21 cellular contexts compared by ENCODE assay signal in genomic region chr3:123664771-123665170, GRCh38.
DNase-seq lines count a peak whose midpoint lies in the region; ATAC-seq, FAIRE-seq and TF ChIP-seq lines count a peak whose summit lies in the region.
"Had no signal": no experiment of that assay in that cellular context is flagged by ENCODE, and none has a peak within 500 bp of the region (broad histone marks: within the 10 kb centered on the region; RNA-seq: fewer than 3 reads in every experiment).

No MANE protein-coding gene starts in this region.

- H3K56ac ChIP-seq in IMR-90 (ENCODE audit: extremely low read depth, insufficient read depth, low read length) = no peak overlapping the region

- 0 out of 2 replicates have a peak, but pooled peaks cover 4% of the 10 kb centered on the region for H4K20me1 ChIP-seq in IMR-90 (ENCODE audit: insufficient read depth, low read length)
- H4K20me1 ChIP-seq in osteoblast (ENCODE audit: insufficient read depth, low read length) = no peaks in the 10 kb centered on the region

- POLR2A ChIA-PET in IMR-90 (lab: Charles Lee; ENCODE audit: unreplicated experiment) = no interaction called here

- TF ChIP-seq CTCF in IMR-90 (conservative IDR thresholded peaks at IDR 0.05; ENCODE audit: low read depth, low read length) = no peak
- TF ChIP-seq CTCF in osteoblast (IDR thresholded peaks at IDR 0.05; ENCODE audit: extremely low read depth, low read depth, low read length) = no peak
- TF ChIP-seq CTCF in transverse colon (IDR thresholded peaks at IDR 0.05) = no peak
- no peak for TF ChIP-seq CTCF in BE2C (IDR thresholded peaks at IDR 0.05; ENCODE audit: low read depth, low read length)

- no peak for TF ChIP-seq EP300 in transverse colon (IDR thresholded peaks at IDR 0.05; ENCODE audit: low read depth)

- H3K79me2 ChIP-seq in osteoblast (ENCODE audit: insufficient read depth, low read length) = no peaks in the 10 kb centered on the region

- CTCF ChIA-PET in IMR-90 (lab: Yijun Ruan, JAX) = no interaction called here

- H3K4me3 ChIP-seq in IMR-90 (ENCODE audit: insufficient read depth, low read depth, low read length) (no peak overlapping the region), osteoblast (ENCODE audit: insufficient read depth, low read length) (no peak overlapping the region), transverse colon (no peak overlapping the region), BE2C (ENCODE audit: low read depth, low read length) (no peak overlapping the region)
- H3K4me3 ChIP-seq: GM12878, GM23248, HAP-1 had no signal

- TF ChIP-seq POLR2A in IMR-90 (IDR thresholded peaks at IDR 0.05; ENCODE audit: low read depth, low read length) (no peak), transverse colon (IDR thresholded peaks at IDR 0.05) (no peak)

- H3K9me3 ChIP-seq in IMR-90 (ENCODE audit: control insufficient read depth, insufficient read depth, low read length) (no peaks in the 10 kb centered on the region), osteoblast (ENCODE audit: low read depth, low read length) (no peaks in the 10 kb centered on the region), transverse colon (no peaks in the 10 kb centered on the region), BE2C (no peaks in the 10 kb centered on the region)
- H3K9me3 ChIP-seq: HAP-1 had no signal

- intact Hi-C loops in IMR-90 (cut with micrococcal nuclease) = no loop called here
- intact Hi-C loops in transverse colon (cut with DNase I; ENCODE audit: low total_unique reads) = no loop called here

- H3K23ac ChIP-seq in IMR-90 (ENCODE audit: low read depth, low read length) = no peak overlapping the region

- TF ChIP-seq RAD21 in IMR-90 (IDR thresholded peaks at IDR 0.05; ENCODE audit: low read length) = no peak

- H3K9ac ChIP-seq in IMR-90 (ENCODE audit: low read depth, low read length) = no peak overlapping the region
- H3K9ac ChIP-seq: GM23248, KMS-11 had no signal

- no peak for ATAC-seq in IMR-90 (ENCODE audit: low read depth)
- ATAC-seq: GM12878, Panc1 had no signal

- peak; percentile 39 for DNase-seq in IMR-90
- peak; percentile 14 for DNase-seq in fibroblast of peridontal ligament (ENCODE audit: extremely low read depth)
- DNase-seq in osteoblast (ENCODE audit: insufficient read length, low spot score, missing footprints) = no peak
- no peak for DNase-seq in transverse colon
- no peak for DNase-seq in COLO668 (lab: John Stamatoyannopoulos, UW; ENCODE audit: unreplicated experiment)
- DNase-seq in HTR-8/SVneo (ENCODE audit: insufficient read length, low spot score) = no peak
- no peak for DNase-seq in BE2C
- DNase-seq: DMS 273 treated with DMSO at 0.1 percent for 48 hours, DND-41, GM23248, MV-4-11, NCI-H2029 treated with DMSO at 0.1 percent for 48 hours, NCI-H226, NCI-H524 treated with DMSO at 0.1 percent for 48 hours, NCI-H82, SIG-M5 had no signal

- no peak overlapping the region for H3K18ac ChIP-seq in IMR-90 (ENCODE audit: low read depth, low read length)

- no peak overlapping the region for H2AK5ac ChIP-seq in IMR-90 (ENCODE audit: low read depth, low read length)

- no peak overlapping the region for H2AK9ac ChIP-seq in IMR-90 (replicated peaks; ENCODE audit: low read depth, low read length, poor library complexity)

- H3K36me3 ChIP-seq in IMR-90 (ENCODE audit: control insufficient read depth, insufficient read depth, low read length) = peaks cover 67% of the 10 kb centered on the region
- peaks cover 72% of the 10 kb centered on the region for H3K36me3 ChIP-seq in osteoblast (ENCODE audit: insufficient read depth, low read length)
- H3K36me3 ChIP-seq in transverse colon = peaks cover 0 to 14% (median 3%) of the 10 kb centered on the region in 4 donors
- no peaks in the 10 kb centered on the region for H3K36me3 ChIP-seq in BE2C
- H3K36me3 ChIP-seq: HAP-1 had no signal

- H2AFZ ChIP-seq in IMR-90 (replicated peaks; ENCODE audit: low read length, poor library complexity) = no peak overlapping the region
- no peak overlapping the region for H2AFZ ChIP-seq in osteoblast (ENCODE audit: low read length)
- H2AFZ ChIP-seq: GM23248 had no signal

- H2BK15ac ChIP-seq in IMR-90 (ENCODE audit: low read depth, low read length) = no peak overlapping the region

- peaks cover 5 to 31% of the 10 kb centered on the region in 2 experiments; a peak in 3 of 4 replicates for H3K79me1 ChIP-seq in IMR-90 (ENCODE audit: low read depth in 1 of 2, low read length in 2 of 2)

- dilution Hi-C loops in IMR-90 (cut with HindIII; ENCODE audit: low sequenced_read_pairs, unreplicated experiment) = no loop called here

- no peak for FAIRE-seq in HTR-8/SVneo (lab: Jason Lieb, UNC)
- FAIRE-seq: GM12878 had no signal

- H2BK5ac ChIP-seq in IMR-90 (ENCODE audit: low read depth, low read length, poor library complexity, severe bottlenecking) = no peak overlapping the region

- no peak overlapping the region for H3K27ac ChIP-seq in IMR-90 (ENCODE audit: insufficient read depth, low read length)
- H3K27ac ChIP-seq in osteoblast (ENCODE audit: low read depth, low read length) = peak overlapping the region; percentile 0
- peak overlapping the region; percentile 76 to 90 (median 82) for H3K27ac ChIP-seq in transverse colon
- H3K27ac ChIP-seq: GM23248, HL-60, KMS-11 had no signal

- no peak overlapping the region for H4K5ac ChIP-seq in IMR-90 (ENCODE audit: low read depth, low read length)

- in situ Hi-C loops in IMR-90 (cut with MboI; ENCODE audit: low sequenced_read_pairs) = no loop called here
- in situ Hi-C loops in transverse colon (cut with MboI; ENCODE audit: low pct_ligation_motif_present in 1 of 4, low pct_unique_long_range_greater_than_20kb in 1 of 4, low sequenced_read_pairs in 3 of 4) = no loop called here

- no TSS peak for BruUV-seq in IMR-90 (replicated peaks; lab: Mats Ljungman, UMichigan)

- no peak overlapping the region for H4K91ac ChIP-seq in IMR-90 (ENCODE audit: insufficient read depth, low read depth, low read length)

- H3K27me3 ChIP-seq in IMR-90 (ENCODE audit: control insufficient read depth, insufficient read depth, low read length) (no peaks in the 10 kb centered on the region), osteoblast (ENCODE audit: insufficient read depth, low read length) (no peaks in the 10 kb centered on the region), transverse colon (no peaks in the 10 kb centered on the region), BE2C (no peaks in the 10 kb centered on the region)

- H3K4me2 ChIP-seq in IMR-90 (ENCODE audit: low read depth, low read length) (no peak overlapping the region), osteoblast (ENCODE audit: insufficient read depth, low read length) (no peak overlapping the region)
- H3K4me2 ChIP-seq: KMS-11 had no signal

- no peak overlapping the region for H4K8ac ChIP-seq in IMR-90 (ENCODE audit: low read depth in 2 of 2, low read length in 2 of 2)

- H3K4ac ChIP-seq in IMR-90 (ENCODE audit: low read depth, low read length) = no peak overlapping the region

- no peak overlapping the region for H2BK120ac ChIP-seq in IMR-90 (ENCODE audit: low read depth, low read length)

- no peak overlapping the region for H2BK20ac ChIP-seq in IMR-90 (ENCODE audit: low read depth, low read length)

- peaks cover 16% of the 10 kb centered on the region for H3K4me1 ChIP-seq in IMR-90 (ENCODE audit: control insufficient read depth, insufficient read depth, low read length)
- H3K4me1 ChIP-seq in osteoblast (ENCODE audit: insufficient read depth, low read length) = peaks cover 40% of the 10 kb centered on the region
- H3K4me1 ChIP-seq in transverse colon = peaks cover 20 to 40% (median 25%) of the 10 kb centered on the region in 4 donors
- H3K4me1 ChIP-seq in BE2C = peaks cover 5% of the 10 kb centered on the region
- H3K4me1 ChIP-seq: HAP-1 had no signal

- peaks cover 25% of the 10 kb centered on the region for H3K9me1 ChIP-seq in IMR-90 (ENCODE audit: insufficient read depth, low read length)

- H3K14ac ChIP-seq in IMR-90 (replicated peaks; ENCODE audit: low read depth, low read length) = no peak overlapping the region

TF ChIP-seq in IMR-90, 13 proteins besides CTCF, POLR2A, EP300 and RAD21:
- TF ChIP-seq MAZ (IDR thresholded peaks at IDR 0.05; ENCODE audit: borderline replicate concordance, low read depth, low read length) (no peak), CEBPB (IDR thresholded peaks at IDR 0.05; ENCODE audit: low read depth, low read length) (peak; percentile 36; the same call in 1 of the 2 replicates)

Comparison
In these comparisons a context has a peak if more than half of its experiments do, and no peak if none do; other contexts are left out.
1. DNase-seq: peak in IMR-90 (single experiment) and fibroblast of peridontal ligament (single experiment); none in osteoblast (single experiment), transverse colon (single experiment), COLO668 (single experiment), HTR-8/SVneo (single experiment) and BE2C (single experiment).